In the genomic region with DNA sequence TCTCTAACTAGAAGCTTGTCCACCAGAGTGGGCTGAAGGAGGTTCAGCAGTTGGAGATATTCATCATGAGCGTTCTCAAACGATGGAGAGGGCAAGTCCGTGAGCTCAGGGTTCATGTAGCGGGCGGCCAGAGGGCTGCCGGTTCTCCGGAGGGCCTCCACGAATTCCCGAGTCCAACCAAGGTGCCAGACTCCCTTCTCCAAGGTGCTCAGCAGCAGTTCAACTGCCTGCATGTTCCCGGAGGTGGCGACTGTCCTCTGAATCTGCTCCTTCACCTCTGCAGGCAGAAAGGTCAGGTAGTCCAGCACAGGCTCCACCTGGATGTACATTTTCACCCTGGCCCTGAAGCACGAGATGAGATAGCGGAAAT, we compare ENCODE assay signal across 8 cellular contexts. TPM values are rescaled to one million over a fixed set of nuclear protein-coding genes. Genes with fewer than 3 reads are reported as not detected.
A peak's percentile ranks its signal among the peaks of the same experiment; 100 is the strongest.
DNase-seq lines count a peak whose midpoint lies in the region; ATAC-seq and TF ChIP-seq lines count a peak whose summit lies in the region.

No MANE protein-coding gene starts in this region.

- H3K4me3 ChIP-seq in AG04449 (ENCODE audit: low read depth, low read length): peak overlapping the region; percentile 70
- H3K4me3 ChIP-seq in choroid plexus epithelial cell (ENCODE audit: low read depth, low read length): peak overlapping the region; percentile 81
- peak overlapping the region; percentile 91 for H3K4me3 ChIP-seq in lung
- peak overlapping the region; percentile 91 for H3K4me3 ChIP-seq in suprapubic skin

- TF ChIP-seq CTCF in AG04449 (IDR thresholded peaks at IDR 0.05; ENCODE audit: insufficient read depth, low read length, missing control alignments) (no peak), choroid plexus epithelial cell (conservative IDR thresholded peaks at IDR 0.05; ENCODE audit: low read depth, low read length) (no peak), lung (IDR thresholded peaks at IDR 0.05; ENCODE audit: control extremely low read depth, extremely low read depth) (no peak), suprapubic skin (IDR thresholded peaks at IDR 0.05) (no peak)

- H3K4me3 Mint-ChIP-seq in T-helper 2 cell treated with Interferon-gamma antibody and Interleukin-4, amounts not matched to agents 5 μg/mL and 100 μg/mL, for 36 hours: peak overlapping the region; percentile 89

- POLR2A ChIA-PET in AG04449 (lab: Yijun Ruan, JAX): no interaction called here

- TF ChIP-seq EP300 in suprapubic skin (IDR thresholded peaks at IDR 0.05): no peak

- H3K4me1 ChIP-seq in lung (ENCODE audit: control insufficient read depth in 2 of 2, insufficient read depth in 2 of 2, low read length in 2 of 2) (peaks cover 1 to 15% of the 10 kb centered on the region in 2 donors), suprapubic skin (peaks cover 38% of the 10 kb centered on the region)

- H3K36me3 ChIP-seq in lung (ENCODE audit: control insufficient read depth in 2 of 2, insufficient read depth in 2 of 2, low read length in 2 of 2) (no peaks in the 10 kb centered on the region), suprapubic skin (no peaks in the 10 kb centered on the region)

- DNase-seq in AG04449 (ENCODE audit: low read depth, low spot score) (no peak), choroid plexus epithelial cell (ENCODE audit: low read depth) (no peak), lung (ENCODE audit: low spot score) (peak; percentile 33), suprapubic skin (ENCODE audit: low spot score in 2 of 2) (no peak)
- DNase-seq in T-helper 2 cell treated with Interferon-gamma antibody and Interleukin-4, amounts not matched to agents 5 μg/mL and 100 μg/mL, for 36 hours (ENCODE audit: low spot score): peak; percentile 27

- 2 to 4% methylated on average over 13 of the region's 13 CpGs for WGBS in lung, 2 donors
- 2% methylated on average over 8 of the region's 13 CpGs for WGBS in suprapubic skin

- peak overlapping the region; percentile 96 for H3K27ac Mint-ChIP-seq in T-helper 2 cell treated with Interferon-gamma antibody and Interleukin-4, amounts not matched to agents 5 μg/mL and 100 μg/mL, for 36 hours

- H3K27me3 Mint-ChIP-seq in T-helper 2 cell treated with Interferon-gamma antibody and Interleukin-4, amounts not matched to agents 5 μg/mL and 100 μg/mL, for 36 hours (ENCODE audit: low read depth): no peaks in the 10 kb centered on the region

- no peak for TF ChIP-seq POLR2A in suprapubic skin (IDR thresholded peaks at IDR 0.05)

- CTCF ChIA-PET in AG04449 (lab: Yijun Ruan, JAX): interaction anchor here (0.8 to 2.9 kb wide), 11 partner anchors 10 to 731 kb away, joined by 3 to 29 read pairs (median 5); no protein-coding TSS in a partner anchor

- H3K9me3 ChIP-seq in lung (ENCODE audit: control insufficient read depth in 2 of 2, insufficient read depth in 1 of 2, low read length in 1 of 2): no peaks in the 10 kb centered on the region
- no peaks in the 10 kb centered on the region for H3K9me3 ChIP-seq in suprapubic skin

- H3K27me3 ChIP-seq in lung (ENCODE audit: control insufficient read depth, insufficient read depth) (no peaks in the 10 kb centered on the region), suprapubic skin (no peaks in the 10 kb centered on the region)

- peak overlapping the region; percentile 87 to 96 for H3K27ac ChIP-seq in lung (ENCODE audit: low read depth in 1 of 2, low read length in 1 of 2)
- peak overlapping the region; percentile 95 for H3K27ac ChIP-seq in suprapubic skin

- ATAC-seq in GM19023 (IDR thresholded peaks at IDR 0.05; ENCODE audit: unreplicated experiment) (peak; percentile 5), HG03280 (IDR thresholded peaks at IDR 0.05; ENCODE audit: unreplicated experiment) (peak; percentile 10), lung (ENCODE audit: insufficient read depth, low FRiP score) (peak; percentile 27), HG02763 (IDR thresholded peaks at IDR 0.05; ENCODE audit: unreplicated experiment) (no peak)

- peaks cover 23% of the 10 kb centered on the region for H3K36me3 Mint-ChIP-seq in T-helper 2 cell treated with Interferon-gamma antibody and Interleukin-4, amounts not matched to agents 5 μg/mL and 100 μg/mL, for 36 hours (ENCODE audit: low read depth)

- H3K4me1 Mint-ChIP-seq in T-helper 2 cell treated with Interferon-gamma antibody and Interleukin-4, amounts not matched to agents 5 μg/mL and 100 μg/mL, for 36 hours (ENCODE audit: low read depth): peaks cover 44% of the 10 kb centered on the region

- H3K9me3 Mint-ChIP-seq in T-helper 2 cell treated with Interferon-gamma antibody and Interleukin-4, amounts not matched to agents 5 μg/mL and 100 μg/mL, for 36 hours: no peaks in the 10 kb centered on the region

RNA-seq across cellular contexts. Expression of gene IFIH1, which starts 0.6 kb away (rescaled TPM):
- total RNA-seq in lung (10 to 100 TPM; 21.5 to 26.1 TPM), suprapubic skin (10 to 100 TPM in 3 of 4 donors, 1 to 10 TPM in 1; 8.7 to 20.7 (median 16.2) TPM)
- polyA plus RNA-seq in lung: 10 to 100 TPM in 1 of 2 donors, 1 to 10 TPM in 1; 9.4 to 18.7 TPM

RNA-seq across cellular contexts. Expression of gene GCA, which starts 26.0 kb away (rescaled TPM):
- total RNA-seq in lung (10 to 100 TPM; 38.7 to 74.6 TPM), suprapubic skin (10 to 100 TPM in 3 of 4 donors, 1 to 10 TPM in 1; 8.2 to 29.0 (median 19.2) TPM)
- 100 to 1,000 TPM in 1 of 2 donors, 10 to 100 TPM in 1; 34.1 to 220 TPM for polyA plus RNA-seq in lung

Comparison
In these comparisons a context has a peak if more than half of its experiments do, and no peak if none do; other contexts are left out.
1. DNase-seq: peak in T-helper 2 cell treated with Interferon-gamma antibody and Interleukin-4, amounts not matched to agents 5 μg/mL and 100 μg/mL, for 36 hours (single experiment) and lung (single experiment); none in AG04449 (single experiment), choroid plexus epithelial cell (single experiment) and suprapubic skin (0 of 2).
2. Peak in every context shown above with its lines, with median percentiles within 50 percentile points of each other: H3K4me3 ChIP-seq.